ENCODE assay signal across 1 cellular context in genomic region chr6:107936162-107936909, GRCh38.
TF ChIP-seq lines count a peak whose summit lies in the region.

No MANE protein-coding gene starts in this region.

TF ChIP-seq in HepG2, 621 proteins besides CTCF, POLR2A, EP300 and RAD21:
- TF ChIP-seq LRRFIP1 (CRISPR knock-in tag; conservative IDR thresholded peaks at IDR 0.05) (no peak), NKX3-1 (CRISPR knock-in tag; IDR thresholded peaks at IDR 0.05) (no peak), ZFY (CRISPR knock-in tag; IDR thresholded peaks at IDR 0.05) (no peak)
